27 cellular contexts compared by ENCODE assay signal in genomic region chr15:53569756-53570480, GRCh38.
"Had no signal": no experiment of that assay in that cellular context is flagged by ENCODE, and none has a peak within 500 bp of the region (broad histone marks: within the 10 kb centered on the region; RNA-seq: fewer than 3 reads in every experiment).

No MANE protein-coding gene starts in this region.

- H3K27ac ChIP-seq: gastrocnemius medialis, hepatocyte, ovary, right lobe of liver, skin epidermis, tibial artery had no signal

- H3K4me1 Mint-ChIP-seq: activated CD4-positive, alpha-beta T cell treated with anti-CD3 and anti-CD28 coated beads for 36 hours; brain; memory B cell; naive thymus-derived CD4-positive, alpha-beta T cell; stimulated activated memory B cell treated with anti-CD40 and anti-IgM and Interleukin-4, amounts not matched to agents 10 μg/mL and 1 μg/mL and 100 μg/mL, for 72 hours; stimulated activated naive CD8-positive, alpha-beta T cell treated with anti-CD3 and anti-CD28 coated beads, Interleukin-15, amount 100 ng/mL, for 72 hours had no signal

- H3K4me3 ChIP-seq: gastrocnemius medialis, hepatocyte, ovary, right lobe of liver, skin epidermis, tibial artery had no signal

- H3K4me3 Mint-ChIP-seq: activated CD4-positive, alpha-beta T cell treated with anti-CD3 and anti-CD28 coated beads for 36 hours; activated naive CD8-positive, alpha-beta T cell; activated T-cell treated with anti-CD3 and anti-CD28 coated beads, Interleukin-2, amount 50 U/mL, for 72 hours; brain; memory B cell; naive thymus-derived CD4-positive, alpha-beta T cell; stimulated activated memory B cell treated with anti-CD40 and anti-IgM and Interleukin-4, amounts not matched to agents 10 μg/mL and 1 μg/mL and 100 μg/mL, for 72 hours; stimulated activated naive CD8-positive, alpha-beta T cell treated with anti-CD3 and anti-CD28 coated beads, Interleukin-15, amount 100 ng/mL, for 72 hours had no signal

- H3K27ac Mint-ChIP-seq: activated CD4-positive, alpha-beta T cell treated with anti-CD3 and anti-CD28 coated beads for 36 hours; activated naive CD8-positive, alpha-beta T cell; activated T-cell treated with anti-CD3 and anti-CD28 coated beads, Interleukin-2, amount 50 U/mL, for 72 hours; brain; memory B cell; naive thymus-derived CD4-positive, alpha-beta T cell; progenitor cell of endocrine pancreas; stimulated activated memory B cell treated with anti-CD40 and anti-IgM and Interleukin-4, amounts not matched to agents 10 μg/mL and 1 μg/mL and 100 μg/mL, for 72 hours; stimulated activated naive CD8-positive, alpha-beta T cell treated with anti-CD3 and anti-CD28 coated beads, Interleukin-15, amount 100 ng/mL, for 72 hours had no signal

- H2AFZ ChIP-seq: hepatocyte had no signal

- H3K4me1 ChIP-seq: gastrocnemius medialis, right lobe of liver, tibial artery had no signal

- FAIRE-seq: kidney had no signal

- ATAC-seq: activated CD4-positive, alpha-beta T cell treated with anti-CD3 and anti-CD28 coated beads for 36 hours; activated T-cell treated with anti-CD3 and anti-CD28 coated beads, Interleukin-2, amount 50 U/mL, for 72 hours; gastrocnemius medialis; naive thymus-derived CD4-positive, alpha-beta T cell; right lobe of liver; stimulated activated memory B cell treated with anti-CD40 and anti-IgM and Interleukin-4, amounts not matched to agents 10 μg/mL and 1 μg/mL and 100 μg/mL, for 72 hours; stimulated activated naive CD8-positive, alpha-beta T cell treated with anti-CD3 and anti-CD28 coated beads, Interleukin-15, amount 100 ng/mL, for 72 hours had no signal

- H3K79me2 ChIP-seq: hepatocyte had no signal

- H3K27me3 ChIP-seq: gastrocnemius medialis, hepatocyte, ovary, right lobe of liver, tibial artery had no signal

- H3K27me3 Mint-ChIP-seq: activated CD4-positive, alpha-beta T cell treated with anti-CD3 and anti-CD28 coated beads for 36 hours; activated naive CD8-positive, alpha-beta T cell; progenitor cell of endocrine pancreas; stimulated activated memory B cell treated with anti-CD40 and anti-IgM and Interleukin-4, amounts not matched to agents 10 μg/mL and 1 μg/mL and 100 μg/mL, for 72 hours had no signal

- H3K36me3 ChIP-seq: gastrocnemius medialis, ovary, right lobe of liver, tibial artery had no signal

- H3K9me3 ChIP-seq: gastrocnemius medialis, ovary, right lobe of liver, tibial artery had no signal

- H3K9me3 Mint-ChIP-seq: memory B cell had no signal

- H3K4me2 ChIP-seq: hepatocyte had no signal

- H3K36me3 Mint-ChIP-seq: activated naive CD8-positive, alpha-beta T cell; brain; memory B cell; naive thymus-derived CD4-positive, alpha-beta T cell; stimulated activated memory B cell treated with anti-CD40 and anti-IgM and Interleukin-4, amounts not matched to agents 10 μg/mL and 1 μg/mL and 100 μg/mL, for 72 hours had no signal

- DNase-seq: activated CD4-positive, alpha-beta T cell treated with anti-CD3 and anti-CD28 coated beads for 36 hours; activated CD4-positive, alpha-beta T cell treated with anti-CD3 and anti-CD28 coated beads, Interleukin-2, amount 50 U/mL, for 4 hours; activated CD4-positive, CD25-positive, alpha-beta regulatory T cell; activated naive CD4-positive, alpha-beta T cell treated with Interleukin-2 at 50 U/mL for 16 hours; activated T-cell treated with anti-CD3 and anti-CD28 coated beads for 4 hours; activated T-cell treated with anti-CD3 and anti-CD28 coated beads, Interleukin-2, amount 50 U/mL, for 72 hours; anterior cingulate cortex; central memory CD4-positive, alpha-beta T cell; gastrocnemius medialis; glutamatergic neuron; kidney; midbrain; naive thymus-derived CD4-positive, alpha-beta T cell; ovary; right lobe of liver; stimulated activated CD4-positive, alpha-beta T cell treated with anti-CD3 and anti-CD28 coated beads, Interleukin-12 subunit alpha, Interleukin-12 subunit beta, amount 100 ng/mL, for 4 hours; stimulated activated CD4-positive, alpha-beta T cell treated with anti-CD3 and anti-CD28 coated beads, Interleukin-4, amount 100 ng/mL, for 4 hours; stimulated activated CD8-positive, alpha-beta memory T cell treated with anti-CD3 and anti-CD28 coated beads, Interleukin-4, amount 100 ng/mL, for 48 hours; stimulated activated naive CD8-positive, alpha-beta T cell treated with anti-CD3 and anti-CD28 coated beads, Interleukin-15, amount 100 ng/mL, for 72 hours; tibial artery had no signal
